8 cellular contexts compared by ENCODE assay signal in genomic region chr11:86183694-86184093, GRCh38.
DNase-seq lines count a peak whose midpoint lies in the region; ATAC-seq and TF ChIP-seq lines count a peak whose summit lies in the region.

No MANE protein-coding gene starts in this region.

- CTCF ChIA-PET in SK-N-SH (lab: Yijun Ruan, JAX), result interaction anchor here (0.5 to 1.2 kb wide), 2 partner anchors 10 to 45 kb away, joined by 3 to 8 read pairs; no protein-coding TSS in a partner anchor

- H3K27ac ChIP-seq in SK-N-SH (ENCODE audit: low read depth in 2 of 2, low read length in 1 of 2), result no peak overlapping the region

- no peak for TF ChIP-seq EP300 in SK-N-SH (IDR thresholded peaks at IDR 0.05; ENCODE audit: borderline replicate concordance in 1 of 2, low read depth in 1 of 2, low read length in 1 of 2)

- no peaks in the 10 kb centered on the region for H3K9me3 ChIP-seq in SK-N-SH

- H3F3A ChIP-seq in SK-N-SH (replicated peaks; ENCODE audit: insufficient read depth), result no peaks in the 10 kb centered on the region

- H3K4me2 ChIP-seq in SK-N-SH, result no peak overlapping the region

- WGBS in SK-N-SH (ENCODE audit: low lambda C conversion rate), result 88% methylated on average over 2 of the region's 2 CpGs

- DNase-seq in stimulated activated naive CD4-positive, alpha-beta T cell treated with Interleukin-2 at 50 U/mL for 16 hours (lab: John Stamatoyannopoulos, UW), result peak; percentile 18
- no peak for DNase-seq in stimulated activated naive CD4-positive, alpha-beta T cell (lab: John Stamatoyannopoulos, UW)
- no peak for DNase-seq in SK-N-SH
- DNase-seq in fibroblast of pulmonary artery (ENCODE audit: low read depth), result peak; percentile 54
- DNase-seq in Ammon's horn (ENCODE audit: low spot score), result no peak
- DNase-seq in AG08395 (ENCODE audit: low spot score), result no peak
- DNase-seq in 8988T, result no peak

- ATAC-seq in GM21723 (IDR thresholded peaks at IDR 0.05; ENCODE audit: unreplicated experiment), result no peak

- no peak overlapping the region for H3K9ac ChIP-seq in SK-N-SH

- H3K4me1 ChIP-seq in SK-N-SH (ENCODE audit: control insufficient read depth in 1 of 2, insufficient read depth in 2 of 2, low read depth in 1 of 2, low read length in 1 of 2), result no peaks in the 10 kb centered on the region; a peak in 1 of 4 replicates

- POLR2A ChIA-PET in SK-N-SH (lab: Yijun Ruan, JAX), result no interaction called here

- no peak for TF ChIP-seq CTCF in SK-N-SH (IDR thresholded peaks at IDR 0.05)
- TF ChIP-seq CTCF in fibroblast of pulmonary artery (IDR thresholded peaks at IDR 0.05; ENCODE audit: low read length, missing control alignments), result no peak

- H3K36me3 ChIP-seq in SK-N-SH (replicated peaks in 1 of 2; ENCODE audit: control insufficient read depth in 1 of 2, insufficient read depth in 2 of 2, low read length in 1 of 2), result no peaks in the 10 kb centered on the region

- no peak for TF ChIP-seq RAD21 in SK-N-SH (IDR thresholded peaks at IDR 0.05; ENCODE audit: low read length)

- no peaks in the 10 kb centered on the region for H3K79me2 ChIP-seq in SK-N-SH (ENCODE audit: insufficient read depth)

- H3K4me3 ChIP-seq in SK-N-SH (ENCODE audit: low read depth in 2 of 2, low read length in 1 of 2) (no peak overlapping the region), fibroblast of pulmonary artery (replicated peaks; ENCODE audit: low read depth, low read length) (no peak overlapping the region)

- H2AFZ ChIP-seq in SK-N-SH (ENCODE audit: low read depth), result no peak overlapping the region

- no peaks in the 10 kb centered on the region for H3K9me2 ChIP-seq in SK-N-SH

- no peaks in the 10 kb centered on the region for H3K27me3 ChIP-seq in SK-N-SH (ENCODE audit: insufficient read depth)

- no peaks in the 10 kb centered on the region for H4K20me1 ChIP-seq in SK-N-SH (ENCODE audit: insufficient read depth)

TF ChIP-seq in SK-N-SH, 30 proteins besides CTCF, POLR2A, EP300 and RAD21:
- TF ChIP-seq FOSL2 (IDR thresholded peaks at IDR 0.05; ENCODE audit: borderline replicate concordance, low read depth), result peak; percentile 41
- no peak for TF ChIP-seq RXRA (IDR thresholded peaks at IDR 0.05; ENCODE audit: borderline replicate concordance, low read depth)
- no peak for TF ChIP-seq REST (IDR thresholded peaks at IDR 0.05; ENCODE audit: low read depth, low read length)
- no peak for TF ChIP-seq FOXJ3 (CRISPR knock-in tag; IDR thresholded peaks at IDR 0.05)
- TF ChIP-seq MAX (IDR thresholded peaks at IDR 0.05; ENCODE audit: low read depth), result 0 out of 2 replicates have a peak, but pooled peaks have one; percentile 33
- TF ChIP-seq SIN3A (IDR thresholded peaks at IDR 0.05; ENCODE audit: borderline replicate concordance, low read depth, low read length), result no peak

Comparison
In these comparisons a context has a peak if more than half of its experiments do, and no peak if none do; other contexts are left out.
1. DNase-seq: peak in stimulated activated naive CD4-positive, alpha-beta T cell treated with Interleukin-2 at 50 U/mL for 16 hours (single experiment) and fibroblast of pulmonary artery (single experiment); none in stimulated activated naive CD4-positive, alpha-beta T cell (0 of 6), SK-N-SH (single experiment), Ammon's horn (single experiment), AG08395 (single experiment) and 8988T (single experiment).